ENCODE assay signal across 8 cellular contexts in genomic region chr5:74206571-74207550, GRCh38.
DNase-seq lines count a peak whose midpoint lies in the region; ATAC-seq and TF ChIP-seq lines count a peak whose summit lies in the region.

No MANE protein-coding gene starts in this region.

- no peak overlapping the region for H3K9ac ChIP-seq in IMR-90 (ENCODE audit: low read depth, low read length)

- no TSS peak for BruUV-seq in IMR-90 (replicated peaks; lab: Mats Ljungman, UMichigan)

- H3K56ac ChIP-seq in IMR-90 (ENCODE audit: extremely low read depth, insufficient read depth, low read length) = no peak overlapping the region

- H3K79me1 ChIP-seq in IMR-90 (ENCODE audit: low read depth in 1 of 2, low read length in 2 of 2) = no peaks in the 10 kb centered on the region

- no peak overlapping the region for H2AK9ac ChIP-seq in IMR-90 (replicated peaks; ENCODE audit: low read depth, low read length, poor library complexity)

- no peak overlapping the region for H4K5ac ChIP-seq in IMR-90 (ENCODE audit: low read depth, low read length)

- H3K9me3 Mint-ChIP-seq in activated naive CD4-positive, alpha-beta T cell treated with anti-CD3 and anti-CD28 coated beads, Interleukin-2, amount 10 ng/mL, durations not matched to agents 7 days and 5 days = no peaks in the 10 kb centered on the region

- no peak overlapping the region for H2AFZ ChIP-seq in IMR-90 (replicated peaks; ENCODE audit: low read length, poor library complexity)

- H4K20me1 ChIP-seq in IMR-90 (ENCODE audit: insufficient read depth, low read length) = no peaks in the 10 kb centered on the region

- H2BK120ac ChIP-seq in IMR-90 (ENCODE audit: low read depth, low read length) = no peak overlapping the region

- no peak overlapping the region for H3K4ac ChIP-seq in IMR-90 (ENCODE audit: low read depth, low read length)

- H3K9me3 ChIP-seq in IMR-90 (ENCODE audit: control insufficient read depth, insufficient read depth, low read length) = no peaks in the 10 kb centered on the region

- H2BK15ac ChIP-seq in IMR-90 (ENCODE audit: low read depth, low read length) = peak overlapping the region; percentile 5; the same call in 1 of the 3 replicates

- TF ChIP-seq CTCF in IMR-90 (conservative IDR thresholded peaks at IDR 0.05; ENCODE audit: low read depth, low read length) (no peak), RWPE1 (conservative IDR thresholded peaks at IDR 0.05; ENCODE audit: low read depth) (no peak)

- no peak overlapping the region for H3K4me3 ChIP-seq in IMR-90 (ENCODE audit: insufficient read depth, low read depth, low read length)

- no peak overlapping the region for H2BK20ac ChIP-seq in IMR-90 (ENCODE audit: low read depth, low read length)

- no peak overlapping the region for H3K27ac ChIP-seq in IMR-90 (ENCODE audit: insufficient read depth, low read length)
- H3K27ac ChIP-seq in RWPE1 = peak overlapping the region; percentile 30; the same call in 1 of the 2 replicates

- no peaks in the 10 kb centered on the region for H3K36me3 Mint-ChIP-seq in activated naive CD4-positive, alpha-beta T cell treated with anti-CD3 and anti-CD28 coated beads, Interleukin-2, amount 10 ng/mL, durations not matched to agents 7 days and 5 days

- no peak for TF ChIP-seq RAD21 in IMR-90 (IDR thresholded peaks at IDR 0.05; ENCODE audit: low read length)

- no peak for TF ChIP-seq POLR2A in IMR-90 (IDR thresholded peaks at IDR 0.05; ENCODE audit: low read depth, low read length)

- H2AK5ac ChIP-seq in IMR-90 (ENCODE audit: low read depth, low read length) = no peak overlapping the region

- no peak overlapping the region for H3K4me3 Mint-ChIP-seq in activated naive CD4-positive, alpha-beta T cell treated with anti-CD3 and anti-CD28 coated beads, Interleukin-2, amount 10 ng/mL, durations not matched to agents 7 days and 5 days

- H3K14ac ChIP-seq in IMR-90 (replicated peaks; ENCODE audit: low read depth, low read length) = no peak overlapping the region

- peaks cover 10% of the 10 kb centered on the region for H3K27me3 Mint-ChIP-seq in activated naive CD4-positive, alpha-beta T cell treated with anti-CD3 and anti-CD28 coated beads, Interleukin-2, amount 10 ng/mL, durations not matched to agents 7 days and 5 days

- H3K27ac Mint-ChIP-seq in activated naive CD4-positive, alpha-beta T cell treated with anti-CD3 and anti-CD28 coated beads, Interleukin-2, amount 10 ng/mL, durations not matched to agents 7 days and 5 days = no peak overlapping the region

- CTCF ChIA-PET in IMR-90 (lab: Yijun Ruan, JAX) = no interaction called here
- CTCF ChIA-PET in RWPE1 (lab: Yijun Ruan, JAX) = interaction anchor here (1.1 kb wide), 1 partner anchor 220 kb away, joined by 4 read pairs; no protein-coding TSS in a partner anchor
- CTCF ChIA-PET in activated naive CD4-positive, alpha-beta T cell treated with anti-CD3 and anti-CD28 coated beads, Interleukin-2, amount 10 ng/mL, durations not matched to agents 7 days and 5 days (lab: Charles Lee) = no interaction called here

- peak; percentile 78 for DNase-seq in IMR-90
- peak; percentile 61 for DNase-seq in RWPE1 (ENCODE audit: low spot score)
- DNase-seq in head of caudate nucleus = peak; percentile 29 to 89 (median 68)
- DNase-seq in stromal cell of bone marrow (ENCODE audit: low read depth) = peak; percentile 58
- DNase-seq in activated naive CD4-positive, alpha-beta T cell treated with anti-CD3 and anti-CD28 coated beads, Interleukin-2, amount 10 ng/mL, durations not matched to agents 7 days and 5 days = no peak
- no peak for DNase-seq in activated CD4-positive, CD25-positive, alpha-beta regulatory T cell (lab: John Stamatoyannopoulos, UW)
- no peak for DNase-seq in NOMO-1 treated with DMSO at 0.1 percent for 48 hours (lab: John Stamatoyannopoulos, UW; ENCODE audit: unreplicated experiment)
- DNase-seq in stimulated activated CD4-positive, alpha-beta T cell treated with anti-CD3 and anti-CD28 coated beads, Interleukin-2, amount 100 ng/mL, for 24 hours = no peak

- no peak overlapping the region for H2BK5ac ChIP-seq in IMR-90 (ENCODE audit: low read depth, low read length, poor library complexity, severe bottlenecking)

- no peak overlapping the region for H4K91ac ChIP-seq in IMR-90 (ENCODE audit: insufficient read depth, low read depth, low read length)

- in situ Hi-C loops in IMR-90 (cut with MboI; ENCODE audit: low sequenced_read_pairs) = no loop called here

- H3K27me3 ChIP-seq in IMR-90 (ENCODE audit: control insufficient read depth, insufficient read depth, low read length) = no peaks in the 10 kb centered on the region

- H4K8ac ChIP-seq in IMR-90 (ENCODE audit: low read depth in 2 of 2, low read length in 2 of 2) = no peak overlapping the region

- H3K4me1 Mint-ChIP-seq in activated naive CD4-positive, alpha-beta T cell treated with anti-CD3 and anti-CD28 coated beads, Interleukin-2, amount 10 ng/mL, durations not matched to agents 7 days and 5 days = no peaks in the 10 kb centered on the region

- ATAC-seq in IMR-90 (ENCODE audit: low read depth) = peak; percentile 79

- peaks cover 3% of the 10 kb centered on the region for H3K9me1 ChIP-seq in IMR-90 (ENCODE audit: insufficient read depth, low read length)

- 100% methylated on average over 2 of the region's 12 CpGs; no CpG with 5 or more reads in 1 of the 2 experiments for WGBS in IMR-90 (ENCODE audit: extremely low coverage in 2 of 2, insufficient read length in 1 of 2), 2 experiments

- dilution Hi-C loops in IMR-90 (cut with HindIII; ENCODE audit: low sequenced_read_pairs, unreplicated experiment) = no loop called here

- H3K36me3 ChIP-seq in IMR-90 (ENCODE audit: control insufficient read depth, insufficient read depth, low read length) = no peaks in the 10 kb centered on the region

- H3K4me2 ChIP-seq in IMR-90 (ENCODE audit: low read depth, low read length) = no peak overlapping the region

- H3K18ac ChIP-seq in IMR-90 (ENCODE audit: low read depth, low read length) = no peak overlapping the region

- POLR2A ChIA-PET in IMR-90 (lab: Charles Lee; ENCODE audit: unreplicated experiment) = no interaction called here
- POLR2A ChIA-PET in RWPE1 (lab: Yijun Ruan, JAX; ENCODE audit: low non-redundant PET) = no interaction called here

- H3K4me1 ChIP-seq in IMR-90 (ENCODE audit: control insufficient read depth, insufficient read depth, low read length) = peaks cover 3% of the 10 kb centered on the region; the same call in 1 of the 2 replicates

- intact Hi-C loops in IMR-90 (cut with micrococcal nuclease) (no loop called here), head of caudate nucleus (cut with DNase I) (no loop called here)

- H3K23ac ChIP-seq in IMR-90 (ENCODE audit: low read depth, low read length) = no peak overlapping the region

TF ChIP-seq in IMR-90, 13 proteins besides CTCF, POLR2A, EP300 and RAD21:
- TF ChIP-seq BHLHE40 (IDR thresholded peaks at IDR 0.05; ENCODE audit: low read depth, low read length) = peak; percentile 94
- TF ChIP-seq MAZ (IDR thresholded peaks at IDR 0.05; ENCODE audit: borderline replicate concordance, low read depth, low read length) = peak; percentile 94
- no peak for TF ChIP-seq RFX5 (IDR thresholded peaks at IDR 0.05; ENCODE audit: low read depth, low read length)

Comparison
In these comparisons a context has a peak if more than half of its experiments do, and no peak if none do; other contexts are left out.
1. DNase-seq: peak in IMR-90 (single experiment), RWPE1 (single experiment), head of caudate nucleus (42 of 42) and stromal cell of bone marrow (single experiment); none in activated naive CD4-positive, alpha-beta T cell treated with anti-CD3 and anti-CD28 coated beads, Interleukin-2, amount 10 ng/mL, durations not matched to agents 7 days and 5 days (single experiment), activated CD4-positive, CD25-positive, alpha-beta regulatory T cell (0 of 4), NOMO-1 treated with DMSO at 0.1 percent for 48 hours (single experiment) and stimulated activated CD4-positive, alpha-beta T cell treated with anti-CD3 and anti-CD28 coated beads, Interleukin-2, amount 100 ng/mL, for 24 hours (0 of 2).